Comparison of ENCODE assay signal across 12 cellular contexts in the genomic region with DNA sequence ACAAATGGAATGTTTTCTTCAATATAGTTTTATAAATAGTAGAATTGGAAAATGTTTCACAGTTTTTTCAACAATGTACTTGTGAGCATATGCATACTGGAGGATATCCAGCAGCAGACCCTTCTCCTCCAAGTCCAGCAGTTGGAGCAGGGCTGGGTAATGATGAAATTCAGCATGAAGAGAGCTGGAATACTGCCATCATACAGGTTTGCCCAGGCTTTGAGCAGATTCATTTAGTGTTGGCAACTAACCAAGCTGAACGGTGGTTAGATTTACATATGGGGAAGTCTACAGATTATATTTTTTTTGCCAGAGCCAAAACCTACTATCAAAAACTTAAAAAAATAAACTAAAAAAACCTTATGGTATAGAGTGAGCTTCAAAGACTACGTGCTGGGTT. TPM values are rescaled to one million over a fixed set of nuclear protein-coding genes. Genes with fewer than 3 reads are reported as not detected.
DNase-seq lines count a peak whose midpoint lies in the region; ATAC-seq and TF ChIP-seq lines count a peak whose summit lies in the region.
"Had no signal": no experiment of that assay in that cellular context is flagged by ENCODE, and none has a peak within 500 bp of the region (broad histone marks: within the 10 kb centered on the region; RNA-seq: fewer than 3 reads in every experiment).

No MANE protein-coding gene starts in this region.

- H3K9ac ChIP-seq in parathyroid adenoma, result no peak overlapping the region

- H3K4me3 Mint-ChIP-seq in T-helper 17 cell, result no peak overlapping the region
- H3K4me3 Mint-ChIP-seq: activated naive CD8-positive, alpha-beta T cell treated with anti-CD3 and anti-CD28 coated beads, Interleukin-2, amount 50 U/mL, for 24 hours; T-helper 1 cell treated with Interleukin-12 subunit alpha and Interleukin-12 subunit beta and Interleukin-4 antibody, amounts not matched to agents 30 μg/mL and 1 μg/mL, for 36 hours had no signal

- TF ChIP-seq CTCF in parathyroid adenoma (IDR thresholded peaks at IDR 0.05) (no peak), heart right ventricle (IDR thresholded peaks at IDR 0.05) (no peak)

- no peaks in the 10 kb centered on the region for H3K79me2 ChIP-seq in parathyroid adenoma

- no peaks in the 10 kb centered on the region for H3K27me3 Mint-ChIP-seq in T-helper 17 cell
- H3K27me3 Mint-ChIP-seq: activated naive CD8-positive, alpha-beta T cell treated with anti-CD3 and anti-CD28 coated beads, Interleukin-2, amount 50 U/mL, for 24 hours had no signal

- no peaks in the 10 kb centered on the region for H3K36me3 ChIP-seq in parathyroid adenoma (ENCODE audit: control insufficient read depth, insufficient read depth, low read length)
- peaks cover 0 to 14% (median 0%) of the 10 kb centered on the region in 9 donors for H3K36me3 ChIP-seq in heart right ventricle

- H3K4me1 Mint-ChIP-seq in T-helper 17 cell, result peaks cover 3% of the 10 kb centered on the region

- peak; percentile 76 for DNase-seq in NCI-H345 (lab: John Stamatoyannopoulos, UW)
- DNase-seq in cerebellar cortex (ENCODE audit: low spot score), result peak; percentile 10
- DNase-seq in heart right ventricle, result no peak
- DNase-seq in T-helper 17 cell, result no peak
- DNase-seq: activated naive CD8-positive, alpha-beta T cell treated with anti-CD3 and anti-CD28 coated beads, Interleukin-2, amount 50 U/mL, for 24 hours; left ventricle myocardium superior; NCI-H524 treated with DMSO at 0.1 percent for 48 hours had no signal

- H3K27ac ChIP-seq in parathyroid adenoma (peak overlapping the region; percentile 24), heart right ventricle (no peak overlapping the region)

- H3K4me3 ChIP-seq in parathyroid adenoma (ENCODE audit: low read depth, low read length) (no peak overlapping the region), heart right ventricle (no peak overlapping the region)

- no peak overlapping the region for H2AFZ ChIP-seq in parathyroid adenoma

- no peaks in the 10 kb centered on the region for H3K36me3 Mint-ChIP-seq in T-helper 17 cell (ENCODE audit: low read depth)

- no peaks in the 10 kb centered on the region for H3K9me3 ChIP-seq in parathyroid adenoma (ENCODE audit: control insufficient read depth, low read length)
- no peaks in the 10 kb centered on the region for H3K9me3 ChIP-seq in heart right ventricle
- no peaks in the 10 kb centered on the region for H3K9me3 ChIP-seq in T-helper 17 cell (ENCODE audit: control insufficient read depth, low read length, poor library complexity, severe bottlenecking)

- peaks cover 5% of the 10 kb centered on the region for H3K4me1 ChIP-seq in parathyroid adenoma
- H3K4me1 ChIP-seq in heart right ventricle, result no peaks in the 10 kb centered on the region

- WGBS in heart right ventricle, 2 donors, result 39 to 56% methylated on average over 2 of the region's 2 CpGs

- H3K27me3 ChIP-seq in parathyroid adenoma (ENCODE audit: control insufficient read depth, insufficient read depth, low read length) (no peaks in the 10 kb centered on the region), heart right ventricle (no peaks in the 10 kb centered on the region)

- intact Hi-C loops in heart right ventricle (cut with DNase I), result no loop called here

- H3K4me2 ChIP-seq in parathyroid adenoma (ENCODE audit: low read length), result no peak overlapping the region

- peak; percentile 40 for ATAC-seq in HG02610 (IDR thresholded peaks at IDR 0.05; ENCODE audit: unreplicated experiment)
- ATAC-seq in heart right ventricle, result no peak
- ATAC-seq in T-helper 17 cell, result no peak
- no peak for ATAC-seq in GM19397 (IDR thresholded peaks at IDR 0.05; ENCODE audit: unreplicated experiment)
- no peak for ATAC-seq in GM19395 (IDR thresholded peaks at IDR 0.05; ENCODE audit: unreplicated experiment)
- ATAC-seq: activated naive CD8-positive, alpha-beta T cell treated with anti-CD3 and anti-CD28 coated beads, Interleukin-2, amount 50 U/mL, for 24 hours; left ventricle myocardium superior had no signal

- no peak overlapping the region for H3K27ac Mint-ChIP-seq in T-helper 17 cell
- H3K27ac Mint-ChIP-seq: activated naive CD8-positive, alpha-beta T cell treated with anti-CD3 and anti-CD28 coated beads, Interleukin-2, amount 50 U/mL, for 24 hours; T-helper 1 cell treated with Interleukin-12 subunit alpha and Interleukin-12 subunit beta and Interleukin-4 antibody, amounts not matched to agents 30 μg/mL and 1 μg/mL, for 36 hours had no signal

RNA-seq across cellular contexts. Expression of a gene that starts 38.4 kb away (rescaled TPM):
- total RNA-seq in heart right ventricle (10 to 100 TPM in 8 of 10 donors, 1 to 10 TPM in 2; 9.1 to 16.8 (median 13.1) TPM), T-helper 17 cell (10 to 100 TPM in 1 of 2 donors, 1 to 10 TPM in 1; 9.3 to 11.0 TPM)
- 1 to 10 TPM; 1.5 to 3.4 TPM for polyA plus RNA-seq in heart right ventricle

RNA-seq across cellular contexts. Expression of a gene that starts 38.5 kb away (rescaled TPM):
- total RNA-seq in heart right ventricle, result 10 to 100 TPM; 10.4 to 24.2 (median 20.3) TPM
- polyA plus RNA-seq in heart right ventricle, result 1 to 10 TPM; 1.7 to 3.8 TPM
- total RNA-seq in T-helper 17 cell, result 10 to 100 TPM; 24.1 to 28.8 TPM

Comparison
In these comparisons a context has a peak if more than half of its experiments do, and no peak if none do; other contexts are left out.
1. DNase-seq: peak in NCI-H345 (single experiment) and cerebellar cortex (single experiment); none in heart right ventricle (0 of 2) and T-helper 17 cell (0 of 3).